Comparison of ENCODE assay signal across 1 cellular context in the genomic region with DNA sequence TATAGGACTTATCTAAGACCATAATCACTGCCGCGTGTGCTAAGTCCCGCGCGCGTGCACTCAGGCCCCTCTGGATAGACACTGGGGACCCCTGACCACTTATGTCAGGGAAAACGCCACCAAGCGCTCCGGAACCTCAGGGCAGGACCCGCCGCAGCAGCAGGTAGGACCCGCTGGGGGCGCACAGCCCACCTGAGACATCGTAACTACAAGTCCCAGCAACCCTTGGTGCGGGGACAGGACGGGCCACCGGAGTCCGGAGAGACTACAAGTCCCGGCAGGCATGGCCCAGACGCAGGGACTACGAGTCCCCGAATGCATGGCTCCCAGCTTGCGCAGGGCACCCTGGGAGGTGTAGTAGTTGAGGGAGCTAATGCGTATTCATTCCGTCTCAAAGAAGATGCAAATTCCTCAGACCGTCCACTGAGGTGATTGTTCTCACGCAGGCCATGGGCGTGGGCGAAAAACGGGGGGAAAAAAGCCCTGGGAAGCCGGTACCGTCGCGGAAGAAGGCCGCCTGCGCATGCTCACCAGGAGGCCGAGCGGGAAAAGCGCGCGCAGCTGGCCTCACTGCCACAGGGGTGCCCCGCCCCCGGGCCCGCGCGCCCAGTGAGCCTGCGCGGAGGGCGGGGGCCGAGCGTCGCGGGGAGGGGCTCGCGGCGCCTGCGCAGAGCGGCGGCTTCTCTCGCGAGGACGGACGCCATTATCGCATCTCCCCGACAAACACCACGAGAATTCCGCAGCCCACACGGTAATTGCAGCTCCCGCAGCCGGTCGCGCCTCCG.
TF ChIP-seq lines count a peak whose summit lies in the region.

A gene with protein sequence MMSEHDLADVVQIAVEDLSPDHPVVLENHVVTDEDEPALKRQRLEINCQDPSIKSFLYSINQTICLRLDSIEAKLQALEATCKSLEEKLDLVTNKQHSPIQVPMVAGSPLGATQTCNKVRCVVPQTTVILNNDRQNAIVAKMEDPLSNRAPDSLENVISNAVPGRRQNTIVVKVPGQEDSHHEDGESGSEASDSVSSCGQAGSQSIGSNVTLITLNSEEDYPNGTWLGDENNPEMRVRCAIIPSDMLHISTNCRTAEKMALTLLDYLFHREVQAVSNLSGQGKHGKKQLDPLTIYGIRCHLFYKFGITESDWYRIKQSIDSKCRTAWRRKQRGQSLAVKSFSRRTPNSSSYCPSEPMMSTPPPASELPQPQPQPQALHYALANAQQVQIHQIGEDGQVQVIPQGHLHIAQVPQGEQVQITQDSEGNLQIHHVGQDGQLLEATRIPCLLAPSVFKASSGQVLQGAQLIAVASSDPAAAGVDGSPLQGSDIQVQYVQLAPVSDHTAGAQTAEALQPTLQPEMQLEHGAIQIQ (plus strand): TSS at position 670 of the 785 bp plus-strand sequence. CDS start 23,682 bp downstream, outside the sequence.

TF ChIP-seq in HepG2, 621 proteins besides CTCF, POLR2A, EP300 and RAD21 (continued from another document and continues in another):
- TF ChIP-seq, protein P1, sequence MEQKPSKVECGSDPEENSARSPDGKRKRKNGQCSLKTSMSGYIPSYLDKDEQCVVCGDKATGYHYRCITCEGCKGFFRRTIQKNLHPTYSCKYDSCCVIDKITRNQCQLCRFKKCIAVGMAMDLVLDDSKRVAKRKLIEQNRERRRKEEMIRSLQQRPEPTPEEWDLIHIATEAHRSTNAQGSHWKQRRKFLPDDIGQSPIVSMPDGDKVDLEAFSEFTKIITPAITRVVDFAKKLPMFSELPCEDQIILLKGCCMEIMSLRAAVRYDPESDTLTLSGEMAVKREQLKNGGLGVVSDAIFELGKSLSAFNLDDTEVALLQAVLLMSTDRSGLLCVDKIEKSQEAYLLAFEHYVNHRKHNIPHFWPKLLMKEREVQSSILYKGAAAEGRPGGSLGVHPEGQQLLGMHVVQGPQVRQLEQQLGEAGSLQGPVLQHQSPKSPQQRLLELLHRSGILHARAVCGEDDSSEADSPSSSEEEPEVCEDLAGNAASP (CRISPR knock-in tag; IDR thresholded peaks at IDR 0.05; ENCODE audit: borderline replicate concordance): peak; percentile 81
- TF ChIP-seq ISL2 (CRISPR knock-in tag; IDR thresholded peaks at IDR 0.05) (peak; percentile 81; the same call in 1 of the 2 replicates), CBFB (CRISPR knock-in tag; IDR thresholded peaks at IDR 0.05) (peak; percentile 90), HOXA5 (CRISPR knock-in tag; IDR thresholded peaks at IDR 0.05) (peak; percentile 88), ZFP1 (CRISPR knock-in tag; IDR thresholded peaks at IDR 0.05) (peak; percentile 86), FOXA1 (IDR thresholded peaks at IDR 0.05) (no peak), FOXA1 (CRISPR knock-in tag; IDR thresholded peaks at IDR 0.05) (peak; percentile 40; the same call in 1 of the 2 replicates), MIXL1 (CRISPR knock-in tag; IDR thresholded peaks at IDR 0.05) (peak; percentile 72; the same call in 1 of the 2 replicates), ZEB1 (IDR thresholded peaks at IDR 0.05; ENCODE audit: insufficient replicate concordance, low read depth) (peak; percentile 96), MAFF (IDR thresholded peaks at IDR 0.05; ENCODE audit: low read depth, low read length) (no peak), SP4 (CRISPR knock-in tag; IDR thresholded peaks at IDR 0.05) (peak; percentile 95), ATF7-NPFF (CRISPR knock-in tag; IDR thresholded peaks at IDR 0.05; ENCODE audit: low read depth) (peak; percentile 67; the same call in 1 of the 2 replicates), ARHGAP35 (CRISPR knock-in tag; IDR thresholded peaks at IDR 0.05; ENCODE audit: borderline replicate concordance) (no peak; the same call in 1 of the 2 replicates), FOXC1 (CRISPR knock-in tag; IDR thresholded peaks at IDR 0.05; ENCODE audit: borderline replicate concordance) (peak; percentile 85), ATF7 (IDR thresholded peaks at IDR 0.05) (no peak), ATF7 (CRISPR knock-in tag; IDR thresholded peaks at IDR 0.05) (0 out of 2 replicates have a peak, but pooled peaks have one; percentile 62), CCDC6 (CRISPR knock-in tag; IDR thresholded peaks at IDR 0.05) (no peak), ZNF839 (CRISPR knock-in tag; IDR thresholded peaks at IDR 0.05; ENCODE audit: borderline replicate concordance) (peak; percentile 100), ZNF256 (CRISPR knock-in tag; conservative IDR thresholded peaks at IDR 0.05) (peak; percentile 86; the same call in 1 of the 2 replicates), DPF2 (CRISPR knock-in tag; IDR thresholded peaks at IDR 0.05; ENCODE audit: borderline replicate concordance, low read depth) (peak; percentile 48; the same call in 1 of the 2 replicates), ARNT (IDR thresholded peaks at IDR 0.05) (no peak), RBFOX2 (IDR thresholded peaks at IDR 0.05; ENCODE audit: low read depth, low read length) (peak; percentile 92), KDM5B (CRISPR knock-in tag; IDR thresholded peaks at IDR 0.05; ENCODE audit: borderline replicate concordance) (peak; percentile 88; the same call in 1 of the 2 replicates), HOXD1 (CRISPR knock-in tag; IDR thresholded peaks at IDR 0.05) (peak; percentile 81; the same call in 1 of the 2 replicates), GATAD2A (CRISPR knock-in tag; IDR thresholded peaks at IDR 0.05) (peak; percentile 85), STAG1 (CRISPR knock-in tag; IDR thresholded peaks at IDR 0.05) (peak; percentile 31; the same call in 1 of the 2 replicates), ZNF264 (CRISPR knock-in tag; IDR thresholded peaks at IDR 0.05) (peak; percentile 86), HNRNPLL (IDR thresholded peaks at IDR 0.05; ENCODE audit: low read depth, low read length, poor library complexity, severe bottlenecking) (peak; percentile 91), ZNF567 (CRISPR knock-in tag; IDR thresholded peaks at IDR 0.05; ENCODE audit: borderline replicate concordance) (no peak; the same call in 1 of the 2 replicates), FOXM1 (CRISPR knock-in tag; IDR thresholded peaks at IDR 0.05) (peak; percentile 89; the same call in 1 of the 2 replicates), HDAC1 (CRISPR knock-in tag; IDR thresholded peaks at IDR 0.05) (peak; percentile 95)
- TF ChIP-seq, protein P2, sequence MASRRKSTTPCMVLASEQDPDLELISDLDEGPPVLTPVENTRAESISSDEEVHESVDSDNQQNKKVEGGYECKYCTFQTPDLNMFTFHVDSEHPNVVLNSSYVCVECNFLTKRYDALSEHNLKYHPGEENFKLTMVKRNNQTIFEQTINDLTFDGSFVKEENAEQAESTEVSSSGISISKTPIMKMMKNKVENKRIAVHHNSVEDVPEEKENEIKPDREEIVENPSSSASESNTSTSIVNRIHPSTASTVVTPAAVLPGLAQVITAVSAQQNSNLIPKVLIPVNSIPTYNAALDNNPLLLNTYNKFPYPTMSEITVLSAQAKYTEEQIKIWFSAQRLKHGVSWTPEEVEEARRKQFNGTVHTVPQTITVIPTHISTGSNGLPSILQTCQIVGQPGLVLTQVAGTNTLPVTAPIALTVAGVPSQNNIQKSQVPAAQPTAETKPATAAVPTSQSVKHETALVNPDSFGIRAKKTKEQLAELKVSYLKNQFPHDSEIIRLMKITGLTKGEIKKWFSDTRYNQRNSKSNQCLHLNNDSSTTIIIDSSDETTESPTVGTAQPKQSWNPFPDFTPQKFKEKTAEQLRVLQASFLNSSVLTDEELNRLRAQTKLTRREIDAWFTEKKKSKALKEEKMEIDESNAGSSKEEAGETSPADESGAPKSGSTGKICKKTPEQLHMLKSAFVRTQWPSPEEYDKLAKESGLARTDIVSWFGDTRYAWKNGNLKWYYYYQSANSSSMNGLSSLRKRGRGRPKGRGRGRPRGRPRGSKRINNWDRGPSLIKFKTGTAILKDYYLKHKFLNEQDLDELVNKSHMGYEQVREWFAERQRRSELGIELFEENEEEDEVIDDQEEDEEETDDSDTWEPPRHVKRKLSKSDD (CRISPR knock-in tag; IDR thresholded peaks at IDR 0.05; ENCODE audit: low read depth): peak; percentile 79
- TF ChIP-seq, protein P3, sequence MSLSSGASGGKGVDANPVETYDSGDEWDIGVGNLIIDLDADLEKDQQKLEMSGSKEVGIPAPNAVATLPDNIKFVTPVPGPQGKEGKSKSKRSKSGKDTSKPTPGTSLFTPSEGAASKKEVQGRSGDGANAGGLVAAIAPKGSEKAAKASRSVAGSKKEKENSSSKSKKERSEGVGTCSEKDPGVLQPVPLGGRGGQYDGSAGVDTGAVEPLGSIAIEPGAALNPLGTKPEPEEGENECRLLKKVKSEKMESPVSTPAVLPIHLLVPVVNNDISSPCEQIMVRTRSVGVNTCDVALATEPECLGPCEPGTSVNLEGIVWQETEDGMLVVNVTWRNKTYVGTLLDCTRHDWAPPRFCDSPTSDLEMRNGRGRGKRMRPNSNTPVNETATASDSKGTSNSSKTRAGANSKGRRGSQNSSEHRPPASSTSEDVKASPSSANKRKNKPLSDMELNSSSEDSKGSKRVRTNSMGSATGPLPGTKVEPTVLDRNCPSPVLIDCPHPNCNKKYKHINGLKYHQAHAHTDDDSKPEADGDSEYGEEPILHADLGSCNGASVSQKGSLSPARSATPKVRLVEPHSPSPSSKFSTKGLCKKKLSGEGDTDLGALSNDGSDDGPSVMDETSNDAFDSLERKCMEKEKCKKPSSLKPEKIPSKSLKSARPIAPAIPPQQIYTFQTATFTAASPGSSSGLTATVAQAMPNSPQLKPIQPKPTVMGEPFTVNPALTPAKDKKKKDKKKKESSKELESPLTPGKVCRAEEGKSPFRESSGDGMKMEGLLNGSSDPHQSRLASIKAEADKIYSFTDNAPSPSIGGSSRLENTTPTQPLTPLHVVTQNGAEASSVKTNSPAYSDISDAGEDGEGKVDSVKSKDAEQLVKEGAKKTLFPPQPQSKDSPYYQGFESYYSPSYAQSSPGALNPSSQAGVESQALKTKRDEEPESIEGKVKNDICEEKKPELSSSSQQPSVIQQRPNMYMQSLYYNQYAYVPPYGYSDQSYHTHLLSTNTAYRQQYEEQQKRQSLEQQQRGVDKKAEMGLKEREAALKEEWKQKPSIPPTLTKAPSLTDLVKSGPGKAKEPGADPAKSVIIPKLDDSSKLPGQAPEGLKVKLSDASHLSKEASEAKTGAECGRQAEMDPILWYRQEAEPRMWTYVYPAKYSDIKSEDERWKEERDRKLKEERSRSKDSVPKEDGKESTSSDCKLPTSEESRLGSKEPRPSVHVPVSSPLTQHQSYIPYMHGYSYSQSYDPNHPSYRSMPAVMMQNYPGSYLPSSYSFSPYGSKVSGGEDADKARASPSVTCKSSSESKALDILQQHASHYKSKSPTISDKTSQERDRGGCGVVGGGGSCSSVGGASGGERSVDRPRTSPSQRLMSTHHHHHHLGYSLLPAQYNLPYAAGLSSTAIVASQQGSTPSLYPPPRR (CRISPR knock-in tag; IDR thresholded peaks at IDR 0.05; ENCODE audit: borderline replicate concordance): 0 out of 2 replicates have a peak, but pooled peaks have one; percentile 7
- TF ChIP-seq, protein P4, sequence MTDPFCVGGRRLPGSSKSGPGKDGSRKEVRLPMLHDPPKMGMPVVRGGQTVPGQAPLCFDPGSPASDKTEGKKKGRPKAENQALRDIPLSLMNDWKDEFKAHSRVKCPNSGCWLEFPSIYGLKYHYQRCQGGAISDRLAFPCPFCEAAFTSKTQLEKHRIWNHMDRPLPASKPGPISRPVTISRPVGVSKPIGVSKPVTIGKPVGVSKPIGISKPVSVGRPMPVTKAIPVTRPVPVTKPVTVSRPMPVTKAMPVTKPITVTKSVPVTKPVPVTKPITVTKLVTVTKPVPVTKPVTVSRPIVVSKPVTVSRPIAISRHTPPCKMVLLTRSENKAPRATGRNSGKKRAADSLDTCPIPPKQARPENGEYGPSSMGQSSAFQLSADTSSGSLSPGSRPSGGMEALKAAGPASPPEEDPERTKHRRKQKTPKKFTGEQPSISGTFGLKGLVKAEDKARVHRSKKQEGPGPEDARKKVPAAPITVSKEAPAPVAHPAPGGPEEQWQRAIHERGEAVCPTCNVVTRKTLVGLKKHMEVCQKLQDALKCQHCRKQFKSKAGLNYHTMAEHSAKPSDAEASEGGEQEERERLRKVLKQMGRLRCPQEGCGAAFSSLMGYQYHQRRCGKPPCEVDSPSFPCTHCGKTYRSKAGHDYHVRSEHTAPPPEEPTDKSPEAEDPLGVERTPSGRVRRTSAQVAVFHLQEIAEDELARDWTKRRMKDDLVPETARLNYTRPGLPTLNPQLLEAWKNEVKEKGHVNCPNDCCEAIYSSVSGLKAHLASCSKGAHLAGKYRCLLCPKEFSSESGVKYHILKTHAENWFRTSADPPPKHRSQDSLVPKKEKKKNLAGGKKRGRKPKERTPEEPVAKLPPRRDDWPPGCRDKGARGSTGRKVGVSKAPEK (CRISPR knock-in tag; IDR thresholded peaks at IDR 0.05; ENCODE audit: borderline replicate concordance): peak; percentile 82; the same call in 1 of the 2 replicates
- TF ChIP-seq, protein P5, sequence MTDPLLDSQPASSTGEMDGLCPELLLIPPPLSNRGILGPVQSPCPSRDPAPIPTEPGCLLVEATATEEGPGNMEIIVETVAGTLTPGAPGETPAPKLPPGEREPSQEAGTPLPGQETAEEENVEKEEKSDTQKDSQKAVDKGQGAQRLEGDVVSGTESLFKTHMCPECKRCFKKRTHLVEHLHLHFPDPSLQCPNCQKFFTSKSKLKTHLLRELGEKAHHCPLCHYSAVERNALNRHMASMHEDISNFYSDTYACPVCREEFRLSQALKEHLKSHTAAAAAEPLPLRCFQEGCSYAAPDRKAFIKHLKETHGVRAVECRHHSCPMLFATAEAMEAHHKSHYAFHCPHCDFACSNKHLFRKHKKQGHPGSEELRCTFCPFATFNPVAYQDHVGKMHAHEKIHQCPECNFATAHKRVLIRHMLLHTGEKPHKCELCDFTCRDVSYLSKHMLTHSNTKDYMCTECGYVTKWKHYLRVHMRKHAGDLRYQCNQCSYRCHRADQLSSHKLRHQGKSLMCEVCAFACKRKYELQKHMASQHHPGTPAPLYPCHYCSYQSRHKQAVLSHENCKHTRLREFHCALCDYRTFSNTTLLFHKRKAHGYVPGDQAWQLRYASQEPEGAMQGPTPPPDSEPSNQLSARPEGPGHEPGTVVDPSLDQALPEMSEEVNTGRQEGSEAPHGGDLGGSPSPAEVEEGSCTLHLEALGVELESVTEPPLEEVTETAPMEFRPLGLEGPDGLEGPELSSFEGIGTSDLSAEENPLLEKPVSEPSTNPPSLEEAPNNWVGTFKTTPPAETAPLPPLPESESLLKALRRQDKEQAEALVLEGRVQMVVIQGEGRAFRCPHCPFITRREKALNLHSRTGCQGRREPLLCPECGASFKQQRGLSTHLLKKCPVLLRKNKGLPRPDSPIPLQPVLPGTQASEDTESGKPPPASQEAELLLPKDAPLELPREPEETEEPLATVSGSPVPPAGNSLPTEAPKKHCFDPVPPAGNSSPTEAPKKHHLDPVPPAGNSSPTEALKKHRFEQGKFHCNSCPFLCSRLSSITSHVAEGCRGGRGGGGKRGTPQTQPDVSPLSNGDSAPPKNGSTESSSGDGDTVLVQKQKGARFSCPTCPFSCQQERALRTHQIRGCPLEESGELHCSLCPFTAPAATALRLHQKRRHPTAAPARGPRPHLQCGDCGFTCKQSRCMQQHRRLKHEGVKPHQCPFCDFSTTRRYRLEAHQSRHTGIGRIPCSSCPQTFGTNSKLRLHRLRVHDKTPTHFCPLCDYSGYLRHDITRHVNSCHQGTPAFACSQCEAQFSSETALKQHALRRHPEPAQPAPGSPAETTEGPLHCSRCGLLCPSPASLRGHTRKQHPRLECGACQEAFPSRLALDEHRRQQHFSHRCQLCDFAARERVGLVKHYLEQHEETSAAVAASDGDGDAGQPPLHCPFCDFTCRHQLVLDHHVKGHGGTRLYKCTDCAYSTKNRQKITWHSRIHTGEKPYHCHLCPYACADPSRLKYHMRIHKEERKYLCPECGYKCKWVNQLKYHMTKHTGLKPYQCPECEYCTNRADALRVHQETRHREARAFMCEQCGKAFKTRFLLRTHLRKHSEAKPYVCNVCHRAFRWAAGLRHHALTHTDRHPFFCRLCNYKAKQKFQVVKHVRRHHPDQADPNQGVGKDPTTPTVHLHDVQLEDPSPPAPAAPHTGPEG (CRISPR knock-in tag; IDR thresholded peaks at IDR 0.05): peak; percentile 59; the same call in 1 of the 2 replicates
- TF ChIP-seq, protein P6, sequence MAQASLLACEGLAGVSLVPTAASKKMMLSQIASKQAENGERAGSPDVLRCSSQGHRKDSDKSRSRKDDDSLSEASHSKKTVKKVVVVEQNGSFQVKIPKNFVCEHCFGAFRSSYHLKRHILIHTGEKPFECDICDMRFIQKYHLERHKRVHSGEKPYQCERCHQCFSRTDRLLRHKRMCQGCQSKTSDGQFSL (CRISPR knock-in tag; IDR thresholded peaks at IDR 0.05): 0 out of 2 replicates have a peak, but pooled peaks have one; percentile 48
